Comparison of ENCODE assay signal across 21 cellular contexts in genomic region chr1:38508272-38508671, GRCh38.
A peak's percentile ranks its signal among the peaks of the same experiment; 100 is the strongest.
DNase-seq lines count a peak whose midpoint lies in the region; ATAC-seq, FAIRE-seq and TF ChIP-seq lines count a peak whose summit lies in the region.
"Had no signal": no experiment of that assay in that cellular context is flagged by ENCODE, and none has a peak within 500 bp of the region (broad histone marks: within the 10 kb centered on the region; RNA-seq: fewer than 3 reads in every experiment).

No MANE protein-coding gene starts in this region.

- H3K27ac Mint-ChIP-seq in activated T-cell treated with anti-CD3 and anti-CD28 coated beads, Interleukin-2, amount 50 U/mL, for 72 hours = peak overlapping the region; percentile 19

- no peaks in the 10 kb centered on the region for H3K4me1 Mint-ChIP-seq in activated T-cell treated with anti-CD3 and anti-CD28 coated beads, Interleukin-2, amount 50 U/mL, for 72 hours (ENCODE audit: low read depth)

- TF ChIP-seq POLR2A in GM12891 (IDR thresholded peaks at IDR 0.05; ENCODE audit: low read depth, low read length) = no peak

- H3K4me3 ChIP-seq in SK-N-MC = peak overlapping the region; percentile 6; the same call in 1 of the 2 replicates
- H3K4me3 ChIP-seq in left lung = no peak overlapping the region

- peaks cover 27% of the 10 kb centered on the region for H3K27me3 Mint-ChIP-seq in activated T-cell treated with anti-CD3 and anti-CD28 coated beads, Interleukin-2, amount 50 U/mL, for 72 hours (ENCODE audit: low read depth)

- intact Hi-C loops in left lung (cut with DNase I) = no loop called here

- no peaks in the 10 kb centered on the region for H3K36me3 Mint-ChIP-seq in activated T-cell treated with anti-CD3 and anti-CD28 coated beads, Interleukin-2, amount 50 U/mL, for 72 hours (ENCODE audit: insufficient read depth in 2 of 2)
- H3K36me3 Mint-ChIP-seq: CD4-positive, CD25-positive, alpha-beta regulatory T cell had no signal

- DNase-seq in activated T-cell treated with anti-CD3 and anti-CD28 coated beads, Interleukin-2, amount 50 U/mL, for 72 hours = no peak
- no peak for DNase-seq in activated T-cell treated with anti-CD3 and anti-CD28 coated beads for 4 hours
- no peak for DNase-seq in SK-N-MC (ENCODE audit: low read depth, low spot score)
- no peak for DNase-seq in left lung
- DNase-seq in T-helper 1 cell = no peak
- no peak for DNase-seq in GM12891 (ENCODE audit: insufficient read length, low spot score)
- DNase-seq in inferior parietal cortex (ENCODE audit: extremely low spot score) = no peak
- DNase-seq: Calu3; CD4-positive, CD25-positive, alpha-beta regulatory T cell; DMS79; GDM1; KG1; NCI-H1092 treated with DMSO at 0.1 percent for 48 hours; NCI-H187 treated with DMSO at 0.1 percent for 48 hours; NCI-H69; NK-92 treated with Interleukin-12 subunit alpha and Interleukin-12 subunit beta, amount 100 ng/mL, for 24 hours; SK-N-SH had no signal

- peaks cover 6 to 21% of the 10 kb centered on the region in 2 donors for H3K4me1 ChIP-seq in left lung

- H3K4me3 Mint-ChIP-seq in activated T-cell treated with anti-CD3 and anti-CD28 coated beads, Interleukin-2, amount 50 U/mL, for 72 hours = no peak overlapping the region
- H3K4me3 Mint-ChIP-seq: CD4-positive, CD25-positive, alpha-beta regulatory T cell had no signal

- no peaks in the 10 kb centered on the region for H3K9me3 Mint-ChIP-seq in activated T-cell treated with anti-CD3 and anti-CD28 coated beads, Interleukin-2, amount 50 U/mL, for 72 hours
- H3K9me3 Mint-ChIP-seq: CD4-positive, CD25-positive, alpha-beta regulatory T cell had no signal

- H3K27me3 ChIP-seq in left lung = peaks cover 3 to 8% of the 10 kb centered on the region in 2 donors

- FAIRE-seq in GM12891 (lab: Jason Lieb, UNC) = no peak
- FAIRE-seq: A204.1 had no signal

- no peak for ATAC-seq in activated T-cell treated with anti-CD3 and anti-CD28 coated beads, Interleukin-2, amount 50 U/mL, for 72 hours (replicated peaks in 1 of 2)
- ATAC-seq in left lung (peak; percentile 94), HG02973 (IDR thresholded peaks at IDR 0.05; ENCODE audit: unreplicated experiment) (no peak)
- ATAC-seq: Panc1, Right ventricle myocardium inferior had no signal

- TF ChIP-seq CTCF in left lung (IDR thresholded peaks at IDR 0.05) = no peak

- no peak overlapping the region for H3K9ac ChIP-seq in SK-N-MC (ENCODE audit: insufficient read length)
- H3K9ac ChIP-seq: SK-N-SH had no signal

- no peaks in the 10 kb centered on the region for H3K36me3 ChIP-seq in SK-N-MC (ENCODE audit: insufficient read depth, low read length)
- no peaks in the 10 kb centered on the region for H3K36me3 ChIP-seq in left lung

- H3K9me3 ChIP-seq in SK-N-MC (ENCODE audit: low read depth, low read length) = no peaks in the 10 kb centered on the region
- H3K9me3 ChIP-seq in left lung = no peaks in the 10 kb centered on the region
- H3K9me3 ChIP-seq: SK-N-SH had no signal

- H3K27ac ChIP-seq in SK-N-MC (no peak overlapping the region; the same call in 1 of the 2 replicates), left lung (peak overlapping the region in 1 of 2 donors; percentile 66)

TF ChIP-seq in GM12891, 5 proteins besides CTCF, POLR2A, EP300 and RAD21:
- TF ChIP-seq SPI1 (IDR thresholded peaks at IDR 0.05; ENCODE audit: low read depth, low read length) = no peak
- no peak for TF ChIP-seq POU2F2 (IDR thresholded peaks at IDR 0.05; ENCODE audit: low read depth, low read length)
- TF ChIP-seq TAF1 (IDR thresholded peaks at IDR 0.05; ENCODE audit: low read depth, low read length) = no peak
- TF ChIP-seq POLR2AphosphoS5 (IDR thresholded peaks at IDR 0.05; ENCODE audit: low read depth, low read length) = no peak
- TF ChIP-seq PAX5 (IDR thresholded peaks at IDR 0.05; ENCODE audit: insufficient read depth, low read length, severe bottlenecking) = no peak
